2 cellular contexts compared by ENCODE assay signal in the genomic region with DNA sequence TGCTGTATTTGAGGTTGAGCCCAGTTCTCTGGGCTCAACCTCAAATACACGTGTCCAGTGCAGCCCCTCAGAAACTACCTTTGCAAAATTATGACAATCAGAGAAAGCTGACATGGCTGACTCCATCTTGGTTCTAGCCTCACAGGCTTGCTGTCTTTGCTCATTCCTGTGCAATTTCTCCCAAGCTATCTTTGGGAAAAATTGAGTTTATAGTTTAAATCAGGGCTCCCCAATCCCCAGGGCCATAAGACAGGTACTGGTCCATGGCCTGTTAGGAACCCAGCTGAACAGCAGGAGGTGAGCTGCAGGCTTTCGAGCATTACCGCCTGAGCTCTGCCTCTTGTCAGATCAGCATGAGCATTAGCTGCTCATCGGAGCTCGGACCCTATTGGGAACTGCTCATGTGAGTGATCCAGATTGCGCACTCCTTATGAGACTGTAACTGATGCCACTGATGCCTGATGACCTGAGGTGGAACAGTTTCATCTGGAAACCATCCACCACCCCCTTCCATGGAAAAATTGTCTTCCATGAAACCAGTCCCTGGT. TPM values are rescaled to one million over a fixed set of nuclear protein-coding genes. Genes with fewer than 3 reads are reported as not detected.
"Had no signal": no experiment of that assay in that cellular context is flagged by ENCODE, and none has a peak within 500 bp of the region (broad histone marks: within the 10 kb centered on the region; RNA-seq: fewer than 3 reads in every experiment).

No MANE protein-coding gene starts in this region.

RNA-seq across cellular contexts. Expression of a gene that starts 2.7 kb away (rescaled TPM):
- polyA plus RNA-seq: thymus, urinary bladder had no signal
